ENCODE assay signal across 15 cellular contexts in genomic region chr7:30778246-30779025, GRCh38. TPM values are rescaled to one million over a fixed set of nuclear protein-coding genes. Genes with fewer than 3 reads are reported as not detected.
DNase-seq lines count a peak whose midpoint lies in the region; ATAC-seq and TF ChIP-seq lines count a peak whose summit lies in the region.
"Had no signal": no experiment of that assay in that cellular context is flagged by ENCODE, and none has a peak within 500 bp of the region (broad histone marks: within the 10 kb centered on the region; RNA-seq: fewer than 3 reads in every experiment).

No MANE protein-coding gene starts in this region.

- H2AFZ ChIP-seq in SK-N-SH (ENCODE audit: low read depth): no peak overlapping the region
- no peak overlapping the region for H2AFZ ChIP-seq in mesenchymal stem cell (ENCODE audit: low read depth, low read length)

- H3F3A ChIP-seq in SK-N-SH (replicated peaks; ENCODE audit: insufficient read depth): no peaks in the 10 kb centered on the region

- H2BK5ac ChIP-seq in mesenchymal stem cell (ENCODE audit: low read depth, low read length, poor library complexity, severe bottlenecking) (no peak overlapping the region), mesendoderm (ENCODE audit: low read length) (no peak overlapping the region)

- H3K9me3 Mint-ChIP-seq in activated CD4-positive, alpha-beta T cell treated with anti-CD3 and anti-CD28 coated beads, Interleukin-2, amount 10 ng/mL, durations not matched to agents 24 days and 14 days: no peaks in the 10 kb centered on the region

- peaks cover 2% of the 10 kb centered on the region for H3K4me1 Mint-ChIP-seq in activated CD4-positive, alpha-beta T cell treated with anti-CD3 and anti-CD28 coated beads, Interleukin-2, amount 10 ng/mL, durations not matched to agents 24 days and 14 days

- CTCF ChIA-PET in SK-N-SH (lab: Yijun Ruan, JAX) (interaction anchor here (0.9 to 1.4 kb wide), 5 partner anchors 37 to 229 kb away, joined by 3 to 7 read pairs (median 3); no protein-coding TSS in a partner anchor), A673 (lab: Charles Lee) (no interaction called here)

- H4K20me1 ChIP-seq in SK-N-SH (ENCODE audit: insufficient read depth): no peaks in the 10 kb centered on the region

- TF ChIP-seq RAD21 in SK-N-SH (IDR thresholded peaks at IDR 0.05; ENCODE audit: low read length): no peak

- H2BK15ac ChIP-seq in mesenchymal stem cell (ENCODE audit: low read depth, poor library complexity, severe bottlenecking) (no peak overlapping the region), mesendoderm (replicated peaks; ENCODE audit: low read depth) (no peak overlapping the region)

- H3K27ac ChIP-seq in SK-N-SH (ENCODE audit: low read depth in 2 of 2, low read length in 1 of 2): no peak overlapping the region
- no peak overlapping the region for H3K27ac ChIP-seq in mesenchymal stem cell (ENCODE audit: low read length, poor library complexity, severe bottlenecking)
- H3K27ac ChIP-seq in A673 (ENCODE audit: low read depth, low read length, poor library complexity, severe bottlenecking): no peak overlapping the region
- H3K27ac ChIP-seq in mesendoderm (ENCODE audit: low read depth, low read length): no peak overlapping the region
- H3K27ac ChIP-seq: WERI-Rb-1 had no signal

- no peaks in the 10 kb centered on the region for H3K9me2 ChIP-seq in SK-N-SH

- H4K5ac ChIP-seq in mesendoderm (ENCODE audit: low read length): no peak overlapping the region

- BruUV-seq in A673 (replicated peaks; lab: Mats Ljungman, UMichigan): no TSS peak

- POLR2A ChIA-PET in SK-N-SH (lab: Yijun Ruan, JAX): no interaction called here
- POLR2A ChIA-PET in A673 (lab: Charles Lee; ENCODE audit: low non-redundant PET): no interaction called here

- H3K4ac ChIP-seq in mesenchymal stem cell (ENCODE audit: low read depth in 1 of 2, low read length in 2 of 2): no peak overlapping the region
- no peak overlapping the region for H3K4ac ChIP-seq in mesendoderm (ENCODE audit: low read depth, low read length)

- H3K23ac ChIP-seq in mesenchymal stem cell (ENCODE audit: low read length in 2 of 2) (no peak overlapping the region), mesendoderm (ENCODE audit: low read length) (no peak overlapping the region)

- H3K79me1 ChIP-seq in mesenchymal stem cell (replicated peaks; ENCODE audit: low read length, poor library complexity, severe bottlenecking) (peaks cover 59% of the 10 kb centered on the region), mesendoderm (ENCODE audit: low read length) (no peaks in the 10 kb centered on the region)

- H3K4me2 ChIP-seq in SK-N-SH: no peak overlapping the region
- H3K4me2 ChIP-seq in mesenchymal stem cell (ENCODE audit: low read length, poor library complexity, severe bottlenecking): no peak overlapping the region
- no peak overlapping the region for H3K4me2 ChIP-seq in mesendoderm (ENCODE audit: low read length)

- H3K18ac ChIP-seq in mesenchymal stem cell (ENCODE audit: low read depth in 1 of 2, low read length in 2 of 2) (no peak overlapping the region), mesendoderm (ENCODE audit: low read length) (no peak overlapping the region)

- WGBS in SK-N-SH (ENCODE audit: low lambda C conversion rate): 81% methylated on average over 9 of the region's 15 CpGs
- 96% methylated on average over 13 of the region's 15 CpGs for WGBS in mesenchymal stem cell
- no CpG with 5 or more reads among the region's 15 CpGs for WGBS in mesendoderm (ENCODE audit: extremely low coverage, insufficient coverage, low lambda C conversion rate)

- H2BK120ac ChIP-seq in mesenchymal stem cell (ENCODE audit: low read depth, low read length): no peak overlapping the region
- H2BK120ac ChIP-seq in mesendoderm (ENCODE audit: low read depth, low read length): no peak overlapping the region

- H3K36me3 ChIP-seq in SK-N-SH (replicated peaks in 1 of 2; ENCODE audit: control insufficient read depth in 1 of 2, insufficient read depth in 2 of 2, low read length in 1 of 2): peaks cover 16 to 56% of the 10 kb centered on the region in 2 experiments
- H3K36me3 ChIP-seq in mesenchymal stem cell (ENCODE audit: control insufficient read depth in 1 of 2, insufficient read depth in 2 of 2, low read depth in 1 of 2, low read length in 2 of 2): peaks cover 22 to 59% of the 10 kb centered on the region in 2 experiments
- H3K36me3 ChIP-seq in A673 (ENCODE audit: insufficient read depth, low read length, poor library complexity, severe bottlenecking): no peaks in the 10 kb centered on the region
- no peaks in the 10 kb centered on the region for H3K36me3 ChIP-seq in mesendoderm (ENCODE audit: control insufficient read depth, insufficient read depth, low read length)
- H3K36me3 ChIP-seq: MG63 had no signal

- H2BK12ac ChIP-seq in mesenchymal stem cell (ENCODE audit: low read length in 2 of 2): peak overlapping the region in 1 of 2 experiments; percentile 12

- H3K4me3 ChIP-seq in SK-N-SH (ENCODE audit: low read depth in 2 of 2, low read length in 1 of 2): no peak overlapping the region
- H3K4me3 ChIP-seq in mesenchymal stem cell (ENCODE audit: insufficient read depth in 1 of 2, low read depth in 1 of 2, low read length in 2 of 2): peak overlapping the region in 1 of 2 experiments; percentile 44
- H3K4me3 ChIP-seq in A673 (ENCODE audit: low read depth, low read length, poor library complexity, severe bottlenecking): no peak overlapping the region
- no peak overlapping the region for H3K4me3 ChIP-seq in mesendoderm (ENCODE audit: low read length)
- H3K4me3 ChIP-seq: MG63 had no signal

- no peak for TF ChIP-seq CTCF in SK-N-SH (IDR thresholded peaks at IDR 0.05)
- no peak for TF ChIP-seq CTCF in A673 (conservative IDR thresholded peaks at IDR 0.05; ENCODE audit: low read depth, low read length)

- H2AK5ac ChIP-seq in mesenchymal stem cell (ENCODE audit: low read length, severe bottlenecking) (no peak overlapping the region), mesendoderm (ENCODE audit: low read length) (no peak overlapping the region)

- H3K4me1 ChIP-seq in SK-N-SH (ENCODE audit: control insufficient read depth in 1 of 2, insufficient read depth in 2 of 2, low read depth in 1 of 2, low read length in 1 of 2) (peaks cover 0 to 17% of the 10 kb centered on the region in 2 experiments; a peak in 1 of 4 replicates), mesenchymal stem cell (ENCODE audit: control insufficient read depth, insufficient read depth, low read depth, low read length) (peaks cover 7% of the 10 kb centered on the region), A673 (ENCODE audit: insufficient read depth, low read length, poor library complexity, severe bottlenecking) (no peaks in the 10 kb centered on the region), mesendoderm (ENCODE audit: control insufficient read depth, low read depth, low read length) (no peaks in the 10 kb centered on the region)

- no peaks in the 10 kb centered on the region for H3K79me2 ChIP-seq in SK-N-SH (ENCODE audit: insufficient read depth)
- no peaks in the 10 kb centered on the region for H3K79me2 ChIP-seq in mesendoderm (ENCODE audit: control insufficient read depth, insufficient read depth, low read length)

- no peak overlapping the region for H3K4me3 Mint-ChIP-seq in activated CD4-positive, alpha-beta T cell treated with anti-CD3 and anti-CD28 coated beads, Interleukin-2, amount 10 ng/mL, durations not matched to agents 24 days and 14 days
- H3K4me3 Mint-ChIP-seq: activated naive CD8-positive, alpha-beta T cell had no signal

- ATAC-seq in HG03439 (IDR thresholded peaks at IDR 0.05; ENCODE audit: unreplicated experiment): no peak

- H3K9ac ChIP-seq in SK-N-SH (no peak overlapping the region), mesenchymal stem cell (ENCODE audit: low read length) (peak overlapping the region; percentile 51), mesendoderm (ENCODE audit: low read length) (no peak overlapping the region)

- no peak overlapping the region for H3K56ac ChIP-seq in mesendoderm (ENCODE audit: low read length)

- no peaks in the 10 kb centered on the region for H3K9me3 ChIP-seq in SK-N-SH
- H3K9me3 ChIP-seq in mesenchymal stem cell (ENCODE audit: control insufficient read depth, low read length): no peaks in the 10 kb centered on the region
- H3K9me3 ChIP-seq in A673 (ENCODE audit: low read depth, low read length, poor library complexity, severe bottlenecking): no peaks in the 10 kb centered on the region
- H3K9me3 ChIP-seq: MG63 had no signal

- H3K27me3 Mint-ChIP-seq in activated CD4-positive, alpha-beta T cell treated with anti-CD3 and anti-CD28 coated beads, Interleukin-2, amount 10 ng/mL, durations not matched to agents 24 days and 14 days: no peaks in the 10 kb centered on the region
- H3K27me3 Mint-ChIP-seq: activated naive CD8-positive, alpha-beta T cell had no signal

- no peak overlapping the region for H3K14ac ChIP-seq in mesenchymal stem cell (ENCODE audit: low read length in 2 of 2)

- intact Hi-C loops in A673 (cut with micrococcal nuclease; ENCODE audit: unreplicated experiment): no loop called here
- intact Hi-C loops in activated CD4-positive, alpha-beta T cell treated with anti-CD3 and anti-CD28 coated beads, Interleukin-2, amount 10 ng/mL, durations not matched to agents 24 days and 14 days (cut with micrococcal nuclease): no loop called here

- H4K91ac ChIP-seq in mesenchymal stem cell (ENCODE audit: low read length): no peak overlapping the region

- H3K27ac Mint-ChIP-seq in activated CD4-positive, alpha-beta T cell treated with anti-CD3 and anti-CD28 coated beads, Interleukin-2, amount 10 ng/mL, durations not matched to agents 24 days and 14 days: no peak overlapping the region
- H3K27ac Mint-ChIP-seq: activated naive CD8-positive, alpha-beta T cell had no signal

- DNase-seq in SK-N-SH: no peak
- peak; percentile 92 for DNase-seq in fibroblast of peridontal ligament (ENCODE audit: extremely low read depth)
- peak; percentile 63 for DNase-seq in mesenchymal stem cell
- peak; percentile 83 for DNase-seq in superior temporal gyrus (ENCODE audit: extremely low spot score)
- DNase-seq in A673 (ENCODE audit: low spot score): no peak
- DNase-seq in activated CD4-positive, alpha-beta T cell treated with anti-CD3 and anti-CD28 coated beads, Interleukin-2, amount 10 ng/mL, durations not matched to agents 24 days and 14 days: no peak
- DNase-seq in mesendoderm: no peak
- DNase-seq: activated CD8-positive, alpha-beta memory T cell treated with anti-CD3 and anti-CD28 coated beads, Interleukin-2, amount 50 U/mL, for 4 hours; C1 segment of cervical spinal cord; erythroblast; MG63; stimulated activated CD4-positive, alpha-beta T cell treated with anti-CD3 and anti-CD28 coated beads, Interleukin-1b, Interleukin-23, amount 100 ng/mL, for 48 hours; WERI-Rb-1 had no signal

- no peak overlapping the region for H4K8ac ChIP-seq in mesenchymal stem cell (ENCODE audit: low read length)
- no peak overlapping the region for H4K8ac ChIP-seq in mesendoderm (ENCODE audit: low read depth, low read length)

- TF ChIP-seq EP300 in SK-N-SH (IDR thresholded peaks at IDR 0.05; ENCODE audit: borderline replicate concordance in 1 of 2, low read depth in 1 of 2, low read length in 1 of 2): no peak

- H3K27me3 ChIP-seq in SK-N-SH (ENCODE audit: insufficient read depth) (no peaks in the 10 kb centered on the region), mesenchymal stem cell (ENCODE audit: control insufficient read depth in 1 of 2, insufficient read depth in 1 of 2, low read length in 2 of 2) (no peaks in the 10 kb centered on the region), A673 (replicated peaks; ENCODE audit: insufficient read depth, low read depth, low read length, poor library complexity) (no peaks in the 10 kb centered on the region), mesendoderm (ENCODE audit: insufficient read depth, low read length, poor library complexity) (no peaks in the 10 kb centered on the region)
- H3K27me3 ChIP-seq: MG63 had no signal

- peaks cover 2% of the 10 kb centered on the region for H3K36me3 Mint-ChIP-seq in activated CD4-positive, alpha-beta T cell treated with anti-CD3 and anti-CD28 coated beads, Interleukin-2, amount 10 ng/mL, durations not matched to agents 24 days and 14 days (ENCODE audit: low read depth)

RNA-seq across cellular contexts. Expression of gene MINDY4, which starts 7.2 kb away (rescaled TPM):
- 1.8 TPM in 2 replicates for polyA plus RNA-seq in SK-N-SH (2012; rRNA removed)
- polyA plus RNA-seq in SK-N-SH (2012; cell fraction: cytosol; rRNA removed): 1.4 and 1.8 TPM in 2 replicates
- 4.4 and 5.6 TPM in 2 replicates for polyA plus RNA-seq in SK-N-SH (2012; cell fraction: nucleus; rRNA removed)
- 2.6 TPM for polyA plus RNA-seq in mesenchymal stem cell (2013, experiment 1 of 2)
- polyA plus RNA-seq in mesenchymal stem cell (2013, experiment 2 of 2): 2.8 TPM
- total RNA-seq in A673 (2021): 3.8 and 4.0 TPM in 2 replicates
- total RNA-seq in activated CD4-positive, alpha-beta T cell treated with anti-CD3 and anti-CD28 coated beads, Interleukin-2, amount 10 ng/mL, durations not matched to agents 24 days and 14 days: 1.2 and 1.3 TPM in 2 replicates
- polyA plus RNA-seq in mesendoderm (2013, experiment 1 of 2): 2.2 TPM
- polyA plus RNA-seq in mesendoderm (2013, experiment 2 of 2): 2.1 TPM

RNA-seq across cellular contexts. Expression of gene INMT, which starts 26.5 kb away (rescaled TPM):
- not detected in 2 replicates for polyA plus RNA-seq in SK-N-SH (2012; rRNA removed)
- polyA plus RNA-seq in SK-N-SH (2012; cell fraction: cytosol; rRNA removed): not detected in 2 replicates
- not detected in 2 replicates for polyA plus RNA-seq in SK-N-SH (2012; cell fraction: nucleus; rRNA removed)
- 7.5 TPM for polyA plus RNA-seq in mesenchymal stem cell (2013, experiment 1 of 2)
- 7.5 TPM for polyA plus RNA-seq in mesenchymal stem cell (2013, experiment 2 of 2)
- total RNA-seq in A673 (2021): 0.11 and 0.17 TPM in 2 replicates
- not detected in 2 replicates for total RNA-seq in activated CD4-positive, alpha-beta T cell treated with anti-CD3 and anti-CD28 coated beads, Interleukin-2, amount 10 ng/mL, durations not matched to agents 24 days and 14 days
- 0.03 TPM for polyA plus RNA-seq in mesendoderm (2013, experiment 1 of 2)
- polyA plus RNA-seq in mesendoderm (2013, experiment 2 of 2): 0.01 TPM

Comparison
In these comparisons a context has a peak if more than half of its experiments do, and no peak if none do; other contexts are left out.
1. DNase-seq: peak in fibroblast of peridontal ligament (single experiment), mesenchymal stem cell (single experiment) and superior temporal gyrus (single experiment); none in SK-N-SH (single experiment), A673 (single experiment), activated CD4-positive, alpha-beta T cell treated with anti-CD3 and anti-CD28 coated beads, Interleukin-2, amount 10 ng/mL, durations not matched to agents 24 days and 14 days (single experiment) and mesendoderm (single experiment).